In the genomic region with DNA sequence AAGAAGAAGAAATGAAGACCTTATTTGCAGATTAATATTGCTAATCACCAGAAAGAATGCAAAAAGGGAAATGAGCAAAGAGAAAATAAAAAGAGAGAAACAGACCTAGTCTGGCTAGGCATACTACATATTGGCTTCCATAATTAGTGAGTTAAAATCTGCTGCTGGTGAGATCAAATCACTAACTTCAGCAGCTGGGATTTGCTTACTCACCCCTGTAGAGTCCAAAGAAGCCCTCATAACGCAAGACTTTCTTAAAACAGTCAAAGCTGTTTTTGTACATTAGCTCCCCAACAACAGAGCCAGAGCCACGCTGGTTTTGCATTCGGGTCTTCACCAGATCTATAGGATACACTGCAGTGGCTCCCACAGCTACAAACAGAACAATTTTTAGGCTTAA, we compare ENCODE assay signal across 23 cellular contexts.
"Had no signal": no experiment of that assay in that cellular context is flagged by ENCODE, and none has a peak within 500 bp of the region (broad histone marks: within the 10 kb centered on the region; RNA-seq: fewer than 3 reads in every experiment).

No MANE protein-coding gene starts in this region.

- H3K4me2 ChIP-seq: KMS-11 had no signal

- H3K27me3 ChIP-seq: breast epithelium had no signal

- H3K4me1 ChIP-seq: breast epithelium had no signal

- DNase-seq: activated CD4-positive, alpha-beta T cell treated with anti-CD3 and anti-CD28 coated beads for 48 hours; activated CD4-positive, alpha-beta T cell treated with anti-CD3 and anti-CD28 coated beads, Interleukin-2, amount 50 U/mL, for 4 hours; activated CD4-positive, CD25-positive, alpha-beta regulatory T cell treated with anti-CD3 and anti-CD28 coated beads, Interleukin-2, amount 50 U/mL, for 72 hours; activated CD8-positive, alpha-beta memory T cell treated with anti-CD3 and anti-CD28 coated beads, Interleukin-2, amount 50 U/mL, for 48 hours; activated CD8-positive, alpha-beta T cell treated with anti-CD3 and anti-CD28 coated beads, Interleukin-2, amount 10 ng/mL, durations not matched to agents 7 days and 5 days; activated effector memory CD4-positive, alpha-beta T cell treated with Interleukin-2 at 50 U/mL for 16 hours; activated naive CD4-positive, alpha-beta T cell; activated T-cell treated with anti-CD3 and anti-CD28 coated beads, Interleukin-2, amount 50 U/mL, for 1 hour; aorta; central memory CD4-positive, alpha-beta T cell; NCI-H1092; NCI-H1417 treated with DMSO at 0.1 percent for 48 hours; NCI-H1694; NCI-H2029; NCI-H2107; NCI-H510A treated with DMSO at 0.1 percent for 48 hours; NCI-H69; PC-3; SIG-M5; T-cell had no signal

- H3K9me3 ChIP-seq: breast epithelium had no signal

- FAIRE-seq: RCC 7860 had no signal

- H3K4me3 ChIP-seq: breast epithelium had no signal

- ATAC-seq: activated CD8-positive, alpha-beta T cell treated with anti-CD3 and anti-CD28 coated beads, Interleukin-2, amount 10 ng/mL, durations not matched to agents 7 days and 5 days; PC-3; T-cell had no signal

- H3K27ac ChIP-seq: breast epithelium, KMS-11 had no signal

- H3K9ac ChIP-seq: KMS-11 had no signal
